Comparison of ENCODE assay signal across 29 cellular contexts in the genomic region with DNA sequence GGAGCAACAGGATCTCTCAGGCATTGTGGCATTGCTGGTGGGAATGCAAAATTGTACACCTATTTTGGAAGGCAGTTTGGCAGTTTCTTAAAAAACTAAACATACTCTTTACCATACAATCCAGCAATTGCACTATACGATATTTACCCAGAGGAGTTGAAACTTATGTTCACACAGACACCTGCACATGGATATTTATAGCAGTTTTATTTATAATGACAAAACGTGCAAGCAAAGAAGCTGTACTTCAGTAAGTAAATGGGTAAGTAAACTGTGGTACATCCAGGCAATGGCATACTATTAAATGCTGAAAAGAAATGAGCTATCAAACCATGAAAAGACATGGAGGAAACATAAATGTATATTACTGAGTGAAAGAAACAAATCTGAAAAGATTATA.
"Had no signal": no experiment of that assay in that cellular context is flagged by ENCODE, and none has a peak within 500 bp of the region (broad histone marks: within the 10 kb centered on the region; RNA-seq: fewer than 3 reads in every experiment).

No MANE protein-coding gene starts in this region.

- H3K4me3 Mint-ChIP-seq: naive thymus-derived CD8-positive, alpha-beta T cell; nephron; neural crest cell; stimulated activated naive B cell treated with anti-CD40 and anti-IgM and Interleukin-4, amounts not matched to agents 10 μg/mL and 1 μg/mL and 100 μg/mL, for 72 hours had no signal

- H3K4me3 ChIP-seq: lower lobe of right lung, pancreas, prostate gland, skin epidermis, stomach, testis, thyroid gland, transverse colon, upper lobe of left lung, vagina had no signal

- H3K4me1 ChIP-seq: lower lobe of right lung, pancreas, prostate gland, testis, transverse colon, upper lobe of left lung, vagina had no signal

- H3K27me3 ChIP-seq: pancreas, testis, thyroid gland, upper lobe of left lung, vagina had no signal

- DNase-seq: kidney glomerular epithelial cell; left cardiac atrium; lower lobe of right lung; mammary epithelial cell; mesenchymal stem cell; naive thymus-derived CD8-positive, alpha-beta T cell; nucleus accumbens; pancreas; posterior cingulate gyrus; retina; right cardiac atrium; stimulated activated CD4-positive, alpha-beta T cell treated with anti-CD3 and anti-CD28 coated beads, Interleukin-12 subunit alpha, Interleukin-12 subunit beta, amount 100 ng/mL, for 4 hours; stimulated activated CD4-positive, alpha-beta T cell treated with anti-CD3 and anti-CD28 coated beads, Interleukin-15, amount 100 ng/mL, for 24 hours; stimulated activated CD4-positive, alpha-beta T cell treated with anti-CD3 and anti-CD28 coated beads, Interleukin-2, amount 100 ng/mL, for 24 hours; stimulated activated CD4-positive, alpha-beta T cell treated with anti-CD3 and anti-CD28 coated beads, Interleukin-4, amount 100 ng/mL, for 1 hour; stimulated activated naive B cell treated with anti-CD40 and anti-IgM and Interleukin-4, amounts not matched to agents 10 μg/mL and 1 μg/mL and 100 μg/mL, for 72 hours; stimulated activated naive CD8-positive, alpha-beta T cell treated with anti-CD3 and anti-CD28 coated beads, Interleukin-15, Interleukin-2, amounts not matched to agents 100 U/mL and 50 U/mL, for 24 hours; stomach; testis; thyroid gland; transverse colon; upper lobe of left lung had no signal

- H3K36me3 ChIP-seq: lower lobe of right lung, pancreas, prostate gland, stomach, thyroid gland, transverse colon, upper lobe of left lung, vagina had no signal

- ATAC-seq: left cardiac atrium; left lobe of liver; lower lobe of right lung; naive thymus-derived CD8-positive, alpha-beta T cell; pancreas; right cardiac atrium; sciatic nerve; stimulated activated naive B cell treated with anti-CD40 and anti-IgM and Interleukin-4, amounts not matched to agents 10 μg/mL and 1 μg/mL and 100 μg/mL, for 72 hours; stimulated activated naive CD8-positive, alpha-beta T cell treated with anti-CD3 and anti-CD28 coated beads, Interleukin-15, Interleukin-2, amounts not matched to agents 100 U/mL and 50 U/mL, for 24 hours had no signal

- H3K27ac ChIP-seq: lower lobe of right lung, pancreas, prostate gland, skin epidermis, stomach, testis, thyroid gland, transverse colon, upper lobe of left lung, vagina had no signal

- H3K36me3 Mint-ChIP-seq: naive thymus-derived CD8-positive, alpha-beta T cell; stimulated activated naive B cell treated with anti-CD40 and anti-IgM and Interleukin-4, amounts not matched to agents 10 μg/mL and 1 μg/mL and 100 μg/mL, for 72 hours had no signal

- H3K27ac Mint-ChIP-seq: naive thymus-derived CD8-positive, alpha-beta T cell; nephron; stimulated activated naive B cell treated with anti-CD40 and anti-IgM and Interleukin-4, amounts not matched to agents 10 μg/mL and 1 μg/mL and 100 μg/mL, for 72 hours had no signal

- H3K9me3 ChIP-seq: lower lobe of right lung, pancreas, prostate gland, stomach, testis, thyroid gland, transverse colon, upper lobe of left lung, vagina had no signal
